Comparison of ENCODE assay signal across 35 cellular contexts in the genomic region with DNA sequence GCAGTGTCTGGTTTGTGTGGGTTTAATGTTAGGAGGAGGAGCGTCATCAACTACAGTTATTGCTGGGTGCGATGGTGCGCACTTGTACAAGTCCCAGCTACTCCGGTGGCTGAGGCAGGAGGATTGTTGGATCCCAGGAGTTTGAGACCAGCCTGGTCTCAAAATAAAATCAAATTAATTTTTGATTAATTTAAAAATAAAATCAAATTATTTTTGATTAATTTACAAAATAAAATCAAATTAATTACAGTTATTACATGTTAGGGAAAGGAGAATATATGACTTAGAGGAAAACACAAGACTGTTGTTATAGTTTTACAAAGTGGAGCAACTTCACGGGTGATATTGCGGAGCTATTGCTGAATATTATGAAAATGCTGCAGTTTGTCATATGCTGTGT. TPM values are rescaled to one million over a fixed set of nuclear protein-coding genes. Genes with fewer than 3 reads are reported as not detected.
"Had no signal": no experiment of that assay in that cellular context is flagged by ENCODE, and none has a peak within 500 bp of the region (broad histone marks: within the 10 kb centered on the region; RNA-seq: fewer than 3 reads in every experiment).

No MANE protein-coding gene starts in this region.

- H3K36me3 Mint-ChIP-seq: activated CD4-positive, alpha-beta memory T cell treated with anti-CD3 and anti-CD28 coated beads for 36 hours; activated CD8-positive, alpha-beta memory T cell treated with anti-CD3 and anti-CD28 coated beads, Interleukin-2, amount 10 ng/mL, durations not matched to agents 7 days and 5 days; activated naive CD4-positive, alpha-beta T cell treated with anti-CD3 and anti-CD28 coated beads, Interleukin-2, amount 10 ng/mL, durations not matched to agents 7 days and 5 days; activated naive CD4-positive, alpha-beta T cell treated with anti-CD3 and anti-CD28 coated beads, Interleukin-2, amount 50 U/mL, for 72 hours; activated naive CD8-positive, alpha-beta T cell treated with anti-CD3 and anti-CD28 coated beads, Interleukin-2, amount 10 ng/mL, durations not matched to agents 7 days and 5 days had no signal

- H3K4me3 Mint-ChIP-seq: activated CD4-positive, alpha-beta memory T cell treated with anti-CD3 and anti-CD28 coated beads for 36 hours; activated CD4-positive, alpha-beta T cell treated with anti-CD3 and anti-CD28 coated beads for 36 hours; activated CD4-positive, alpha-beta T cell treated with anti-CD3 and anti-CD28 coated beads, Interleukin-2, amount 10 ng/mL, durations not matched to agents 24 days and 14 days; activated CD8-positive, alpha-beta memory T cell treated with anti-CD3 and anti-CD28 coated beads, Interleukin-2, amount 10 ng/mL, durations not matched to agents 7 days and 5 days; activated CD8-positive, alpha-beta T cell treated with anti-CD3 and anti-CD28 coated beads, Interleukin-2, amount 10 ng/mL, durations not matched to agents 7 days and 5 days; activated naive CD4-positive, alpha-beta T cell treated with anti-CD3 and anti-CD28 coated beads, Interleukin-2, amount 10 ng/mL, durations not matched to agents 7 days and 5 days; activated naive CD8-positive, alpha-beta T cell treated with anti-CD3 and anti-CD28 coated beads, Interleukin-2, amount 10 ng/mL, durations not matched to agents 7 days and 5 days; activated T-cell treated with anti-CD3 and anti-CD28 coated beads, Interleukin-2, amount 50 U/mL, for 72 hours; central memory CD8-positive, alpha-beta T cell; dendritic cell treated with granulocyte-macrophage colony-stimulating factor and Interleukin-4, amounts not matched to agents 40 ng/mL and 50 ng/mL, for 4 days; effector memory CD8-positive, alpha-beta T cell; T-helper 17 cell; T-helper 2 cell treated with Interferon-gamma antibody and Interleukin-4, amounts not matched to agents 5 μg/mL and 100 μg/mL, for 36 hours had no signal

- H3K4me1 ChIP-seq: gastroesophageal sphincter had no signal

- H3K4me1 Mint-ChIP-seq: activated CD4-positive, alpha-beta T cell treated with anti-CD3 and anti-CD28 coated beads for 36 hours; activated CD4-positive, alpha-beta T cell treated with anti-CD3 and anti-CD28 coated beads, Interleukin-2, amount 10 ng/mL, durations not matched to agents 24 days and 14 days; activated CD8-positive, alpha-beta memory T cell treated with anti-CD3 and anti-CD28 coated beads, Interleukin-2, amount 10 ng/mL, durations not matched to agents 7 days and 5 days; activated naive CD4-positive, alpha-beta T cell treated with anti-CD3 and anti-CD28 coated beads, Interleukin-2, amount 10 ng/mL, durations not matched to agents 7 days and 5 days; activated naive CD8-positive, alpha-beta T cell treated with anti-CD3 and anti-CD28 coated beads, Interleukin-2, amount 10 ng/mL, durations not matched to agents 7 days and 5 days; central memory CD8-positive, alpha-beta T cell; T-helper 17 cell had no signal

- H3K27me3 ChIP-seq: brain microvascular endothelial cell had no signal

- H3K4me3 ChIP-seq: coronary artery, dorsolateral prefrontal cortex, esophagus squamous epithelium, gastroesophageal sphincter had no signal

- H3K9me3 ChIP-seq: esophagus squamous epithelium, gastroesophageal sphincter had no signal

- H3K36me3 ChIP-seq: brain microvascular endothelial cell, esophagus squamous epithelium, gastroesophageal sphincter, WERI-Rb-1 had no signal

- ATAC-seq: activated CD4-positive, alpha-beta T cell treated with anti-CD3 and anti-CD28 coated beads for 36 hours; activated CD8-positive, alpha-beta memory T cell treated with anti-CD3 and anti-CD28 coated beads, Interleukin-2, amount 10 ng/mL, durations not matched to agents 7 days and 5 days; activated CD8-positive, alpha-beta T cell treated with anti-CD3 and anti-CD28 coated beads, Interleukin-2, amount 10 ng/mL, durations not matched to agents 7 days and 5 days; activated naive CD4-positive, alpha-beta T cell treated with anti-CD3 and anti-CD28 coated beads, Interleukin-2, amount 50 U/mL, for 72 hours; activated T-cell treated with anti-CD3 and anti-CD28 coated beads, Interleukin-2, amount 50 U/mL, for 72 hours; effector memory CD8-positive, alpha-beta T cell; gastroesophageal sphincter; T-helper 17 cell had no signal

- DNase-seq: activated CD4-positive, alpha-beta memory T cell treated with anti-CD3 and anti-CD28 coated beads for 36 hours; activated CD4-positive, alpha-beta T cell treated with anti-CD3 and anti-CD28 coated beads for 36 hours; activated CD4-positive, alpha-beta T cell treated with anti-CD3 and anti-CD28 coated beads, Interleukin-2, amount 10 ng/mL, durations not matched to agents 24 days and 14 days; activated CD4-positive, CD25-positive, alpha-beta regulatory T cell; activated CD4-positive, CD25-positive, alpha-beta regulatory T cell treated with anti-CD3 and anti-CD28 coated beads, Interleukin-2, amount 50 U/mL, for 72 hours; activated CD8-positive, alpha-beta memory T cell treated with anti-CD3 and anti-CD28 coated beads, Interleukin-2, amount 10 ng/mL, durations not matched to agents 7 days and 5 days; activated CD8-positive, alpha-beta memory T cell treated with anti-CD3 and anti-CD28 coated beads, Interleukin-2, amount 50 U/mL, for 4 hours; activated CD8-positive, alpha-beta T cell treated with anti-CD3 and anti-CD28 coated beads, Interleukin-2, amount 10 ng/mL, durations not matched to agents 7 days and 5 days; activated gamma-delta T cell; activated naive CD4-positive, alpha-beta T cell; activated naive CD4-positive, alpha-beta T cell treated with anti-CD3 and anti-CD28 coated beads, Interleukin-2, amount 10 ng/mL, durations not matched to agents 7 days and 5 days; activated naive CD8-positive, alpha-beta T cell treated with anti-CD3 and anti-CD28 coated beads, Interleukin-2, amount 10 ng/mL, durations not matched to agents 7 days and 5 days; activated T-cell treated with anti-CD3 and anti-CD28 coated beads, Interleukin-2, amount 50 U/mL, for 1 hour; activated T-cell treated with anti-CD3 and anti-CD28 coated beads, Interleukin-2, amount 50 U/mL, for 72 hours; amniotic stem cell; anterior cingulate cortex; brain microvascular endothelial cell; dorsolateral prefrontal cortex; effector CD4-positive, alpha-beta T cell; effector memory CD8-positive, alpha-beta T cell; esophagus squamous epithelium; foreskin melanocyte; T-helper 1 cell; T-helper 17 cell; T1000; WERI-Rb-1 had no signal

- H3K27ac Mint-ChIP-seq: activated CD4-positive, alpha-beta memory T cell treated with anti-CD3 and anti-CD28 coated beads for 36 hours; activated CD4-positive, alpha-beta T cell treated with anti-CD3 and anti-CD28 coated beads for 36 hours; activated CD4-positive, alpha-beta T cell treated with anti-CD3 and anti-CD28 coated beads, Interleukin-2, amount 10 ng/mL, durations not matched to agents 24 days and 14 days; activated CD8-positive, alpha-beta memory T cell treated with anti-CD3 and anti-CD28 coated beads, Interleukin-2, amount 10 ng/mL, durations not matched to agents 7 days and 5 days; activated CD8-positive, alpha-beta T cell treated with anti-CD3 and anti-CD28 coated beads, Interleukin-2, amount 10 ng/mL, durations not matched to agents 7 days and 5 days; activated naive CD4-positive, alpha-beta T cell treated with anti-CD3 and anti-CD28 coated beads, Interleukin-2, amount 10 ng/mL, durations not matched to agents 7 days and 5 days; activated naive CD4-positive, alpha-beta T cell treated with anti-CD3 and anti-CD28 coated beads, Interleukin-2, amount 50 U/mL, for 72 hours; activated naive CD8-positive, alpha-beta T cell treated with anti-CD3 and anti-CD28 coated beads, Interleukin-2, amount 10 ng/mL, durations not matched to agents 7 days and 5 days; activated T-cell treated with anti-CD3 and anti-CD28 coated beads, Interleukin-2, amount 50 U/mL, for 72 hours; dendritic cell treated with granulocyte-macrophage colony-stimulating factor and Interleukin-4, amounts not matched to agents 40 ng/mL and 50 ng/mL, for 4 days; effector memory CD8-positive, alpha-beta T cell; T-helper 17 cell; T-helper 2 cell treated with Interferon-gamma antibody and Interleukin-4, amounts not matched to agents 5 μg/mL and 100 μg/mL, for 36 hours had no signal

- H3K27ac ChIP-seq: brain microvascular endothelial cell, coronary artery, dorsolateral prefrontal cortex, epithelial cell of prostate, esophagus squamous epithelium, gastroesophageal sphincter, WERI-Rb-1 had no signal

- H3K9me3 Mint-ChIP-seq: activated CD4-positive, alpha-beta memory T cell treated with anti-CD3 and anti-CD28 coated beads for 36 hours; activated CD4-positive, alpha-beta T cell treated with anti-CD3 and anti-CD28 coated beads, Interleukin-2, amount 10 ng/mL, durations not matched to agents 24 days and 14 days; activated naive CD4-positive, alpha-beta T cell treated with anti-CD3 and anti-CD28 coated beads, Interleukin-2, amount 10 ng/mL, durations not matched to agents 7 days and 5 days; activated naive CD4-positive, alpha-beta T cell treated with anti-CD3 and anti-CD28 coated beads, Interleukin-2, amount 50 U/mL, for 72 hours; activated naive CD8-positive, alpha-beta T cell treated with anti-CD3 and anti-CD28 coated beads, Interleukin-2, amount 10 ng/mL, durations not matched to agents 7 days and 5 days; activated T-cell treated with anti-CD3 and anti-CD28 coated beads, Interleukin-2, amount 50 U/mL, for 72 hours; central memory CD8-positive, alpha-beta T cell; dendritic cell treated with granulocyte-macrophage colony-stimulating factor and Interleukin-4, amounts not matched to agents 40 ng/mL and 50 ng/mL, for 4 days; effector memory CD8-positive, alpha-beta T cell; T-helper 2 cell treated with Interferon-gamma antibody and Interleukin-4, amounts not matched to agents 5 μg/mL and 100 μg/mL, for 36 hours had no signal

RNA-seq across cellular contexts. Expression of gene ADGRF5, which starts 34.7 kb away (rescaled TPM):
- total RNA-seq: activated CD4-positive, alpha-beta memory T cell treated with anti-CD3 and anti-CD28 coated beads for 36 hours; activated CD4-positive, alpha-beta T cell treated with anti-CD3 and anti-CD28 coated beads for 36 hours; activated CD4-positive, alpha-beta T cell treated with anti-CD3 and anti-CD28 coated beads, Interleukin-2, amount 10 ng/mL, durations not matched to agents 24 days and 14 days; activated CD8-positive, alpha-beta memory T cell treated with anti-CD3 and anti-CD28 coated beads for 36 hours; activated CD8-positive, alpha-beta memory T cell treated with anti-CD3 and anti-CD28 coated beads, Interleukin-2, amount 10 ng/mL, durations not matched to agents 7 days and 5 days; activated CD8-positive, alpha-beta T cell treated with anti-CD3 and anti-CD28 coated beads, Interleukin-2, amount 10 ng/mL, durations not matched to agents 7 days and 5 days; activated naive CD4-positive, alpha-beta T cell treated with anti-CD3 and anti-CD28 coated beads, Interleukin-2, amount 50 U/mL, for 72 hours; activated naive CD8-positive, alpha-beta T cell treated with anti-CD3 and anti-CD28 coated beads, Interleukin-2, amount 10 ng/mL, durations not matched to agents 7 days and 5 days; activated T-cell treated with anti-CD3 and anti-CD28 coated beads, Interleukin-2, amount 50 U/mL, for 72 hours; bronchial epithelial cell; T-helper 17 cell had no signal
